In the genomic region with DNA sequence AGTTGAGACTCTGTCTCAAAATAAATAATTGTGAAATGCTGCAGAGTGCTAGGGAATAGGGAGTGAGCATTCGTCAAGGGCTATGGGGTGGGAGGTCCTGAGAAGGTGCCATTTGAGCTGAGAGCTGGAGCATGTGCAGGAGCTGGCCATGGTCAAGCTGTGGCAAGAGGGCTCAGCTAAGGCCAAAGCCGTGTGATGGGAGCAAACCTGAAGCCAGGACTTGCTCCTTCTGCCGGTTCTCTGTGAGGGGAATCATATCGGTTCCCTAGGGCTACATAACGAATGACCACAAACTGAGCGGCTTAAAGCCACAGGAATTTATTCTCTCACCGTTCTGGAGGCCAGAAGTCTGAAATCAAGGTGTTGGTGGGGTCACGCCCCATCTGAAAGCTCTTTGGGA, we compare ENCODE assay signal across 16 cellular contexts. TPM values are rescaled to one million over a fixed set of nuclear protein-coding genes. Genes with fewer than 3 reads are reported as not detected.
A peak's percentile ranks its signal among the peaks of the same experiment; 100 is the strongest.
DNase-seq lines count a peak whose midpoint lies in the region; ATAC-seq and TF ChIP-seq lines count a peak whose summit lies in the region.
"Had no signal": no experiment of that assay in that cellular context is flagged by ENCODE, and none has a peak within 500 bp of the region (broad histone marks: within the 10 kb centered on the region; RNA-seq: fewer than 3 reads in every experiment).

No MANE protein-coding gene starts in this region.

- peaks cover 23% of the 10 kb centered on the region for H3K4me1 ChIP-seq in Loucy (ENCODE audit: insufficient read depth, low read length, poor library complexity, severe bottlenecking)
- H3K4me1 ChIP-seq in spleen, result peaks cover 8 to 49% (median 40%) of the 10 kb centered on the region in 6 donors

- H3K4me3 Mint-ChIP-seq in Calu3 (ENCODE audit: low read depth, unreplicated experiment), result peak overlapping the region; percentile 3
- H3K4me3 Mint-ChIP-seq in activated T-helper 17 cell treated with anti-CD3 and anti-CD28 coated beads, Interleukin-2, amount 50 U/mL, for 72 hours, result peak overlapping the region; percentile 90
- peak overlapping the region; percentile 38 for H3K4me3 Mint-ChIP-seq in natural killer cell treated with Interleukin-12 subunit alpha and Interleukin-12 subunit beta and Interleukin-15 and Interleukin-18, amount 100 ng/mL, for 72 hours

- BruUV-seq in Calu3 (replicated peaks; lab: Mats Ljungman, UMichigan), result no TSS peak

- H3K36me3 Mint-ChIP-seq in Calu3 (ENCODE audit: insufficient read depth, unreplicated experiment), result peaks cover 62% of the 10 kb centered on the region
- peaks cover 43% of the 10 kb centered on the region for H3K36me3 Mint-ChIP-seq in activated T-helper 17 cell treated with anti-CD3 and anti-CD28 coated beads, Interleukin-2, amount 50 U/mL, for 72 hours (ENCODE audit: low read depth)
- peaks cover 11% of the 10 kb centered on the region for H3K36me3 Mint-ChIP-seq in natural killer cell treated with Interleukin-12 subunit alpha and Interleukin-12 subunit beta and Interleukin-15 and Interleukin-18, amount 100 ng/mL, for 72 hours

- intact Hi-C loops in Calu3 (cut with micrococcal nuclease; ENCODE audit: unreplicated experiment), result loop anchor here (5.0 kb wide), 1 partner anchor 36 kb away; no protein-coding TSS in a partner anchor
- intact Hi-C loops in spleen (cut with DNase I; ENCODE audit: low total_unique reads), result no loop called here

- no peaks in the 10 kb centered on the region for H3K27me3 Mint-ChIP-seq in Calu3 (ENCODE audit: unreplicated experiment)
- no peaks in the 10 kb centered on the region for H3K27me3 Mint-ChIP-seq in activated T-helper 17 cell treated with anti-CD3 and anti-CD28 coated beads, Interleukin-2, amount 50 U/mL, for 72 hours
- H3K27me3 Mint-ChIP-seq in natural killer cell treated with Interleukin-12 subunit alpha and Interleukin-12 subunit beta and Interleukin-15 and Interleukin-18, amount 100 ng/mL, for 72 hours, result no peaks in the 10 kb centered on the region

- H3K27ac ChIP-seq in spleen, result peak overlapping the region in 2 of 8 donors; percentile 1 to 40
- H3K27ac ChIP-seq: ovary had no signal

- peaks cover 14% of the 10 kb centered on the region for H4K20me1 ChIP-seq in Loucy (ENCODE audit: insufficient read depth, low read length, poor library complexity, severe bottlenecking)

- H2AFZ ChIP-seq in Loucy (ENCODE audit: low read length), result no peak overlapping the region

- CTCF ChIA-PET in Calu3 (lab: Charles Lee), result no interaction called here

- no peak overlapping the region for H3K27ac Mint-ChIP-seq in Calu3 (ENCODE audit: unreplicated experiment)
- peak overlapping the region; percentile 58 for H3K27ac Mint-ChIP-seq in activated T-helper 17 cell treated with anti-CD3 and anti-CD28 coated beads, Interleukin-2, amount 50 U/mL, for 72 hours
- H3K27ac Mint-ChIP-seq in natural killer cell treated with Interleukin-12 subunit alpha and Interleukin-12 subunit beta and Interleukin-15 and Interleukin-18, amount 100 ng/mL, for 72 hours, result peak overlapping the region in 1 of 2 donors; percentile 13

- no peaks in the 10 kb centered on the region for H3F3A ChIP-seq in Loucy (ENCODE audit: low read depth)

- TF ChIP-seq CTCF in Calu3 (IDR thresholded peaks at IDR 0.05; ENCODE audit: unreplicated experiment), result no peak
- TF ChIP-seq CTCF in Loucy (conservative IDR thresholded peaks at IDR 0.05; ENCODE audit: low read length), result no peak
- no peak for TF ChIP-seq CTCF in spleen (IDR thresholded peaks at IDR 0.05 in 8 of 11, conservative IDR thresholded peaks at IDR 0.05 in 3 of 11)

- peak overlapping the region; percentile 35 for H3K4me2 ChIP-seq in Loucy (ENCODE audit: low read depth, low read length, poor library complexity, severe bottlenecking)

- no peak for ATAC-seq in activated T-helper 17 cell treated with anti-CD3 and anti-CD28 coated beads, Interleukin-2, amount 50 U/mL, for 72 hours (replicated peaks)
- ATAC-seq in natural killer cell treated with Interleukin-12 subunit alpha and Interleukin-12 subunit beta and Interleukin-15 and Interleukin-18, amount 100 ng/mL, for 72 hours, result no peak
- ATAC-seq in HG03159 (IDR thresholded peaks at IDR 0.05; ENCODE audit: unreplicated experiment) (no peak), HG02981 (IDR thresholded peaks at IDR 0.05; ENCODE audit: unreplicated experiment) (no peak)

- peak overlapping the region; percentile 32 for H3K9ac ChIP-seq in Loucy (ENCODE audit: low read depth, low read length, poor library complexity, severe bottlenecking)

- no peak for TF ChIP-seq POLR2A in spleen (IDR thresholded peaks at IDR 0.05)

- H3K4me3 ChIP-seq in Loucy (ENCODE audit: low read length, poor library complexity, severe bottlenecking), result no peak overlapping the region
- no peak overlapping the region for H3K4me3 ChIP-seq in spleen
- H3K4me3 ChIP-seq: ovary had no signal

- H3K4me1 Mint-ChIP-seq in Calu3 (ENCODE audit: low read depth, unreplicated experiment), result no peaks in the 10 kb centered on the region
- H3K4me1 Mint-ChIP-seq in activated T-helper 17 cell treated with anti-CD3 and anti-CD28 coated beads, Interleukin-2, amount 50 U/mL, for 72 hours, result peaks cover 4% of the 10 kb centered on the region
- peaks cover 12 to 23% of the 10 kb centered on the region in 2 donors for H3K4me1 Mint-ChIP-seq in natural killer cell treated with Interleukin-12 subunit alpha and Interleukin-12 subunit beta and Interleukin-15 and Interleukin-18, amount 100 ng/mL, for 72 hours (ENCODE audit: low read depth in 2 of 2)

- H3K9me3 ChIP-seq in Loucy (ENCODE audit: insufficient read depth, low read depth, low read length) (peaks cover 4% of the 10 kb centered on the region; the same call in 1 of the 2 replicates), spleen (peaks cover 4 to 20% (median 17%) of the 10 kb centered on the region in 8 donors)
- H3K9me3 ChIP-seq: ovary had no signal

- DNase-seq in Calu3 (no peak), spleen (no peak), AG08396 (ENCODE audit: low spot score) (no peak)
- DNase-seq in natural killer cell treated with Interleukin-12 subunit alpha and Interleukin-12 subunit beta and Interleukin-15 and Interleukin-18, amount 100 ng/mL, for 72 hours (ENCODE audit: low spot score), result no peak
- DNase-seq: activated CD4-positive, alpha-beta T cell treated with anti-CD3 and anti-CD28 coated beads for 1 hour; foreskin melanocyte; KBM-7; ovary; Right ventricle myocardium superior; stimulated activated naive CD4-positive, alpha-beta T cell had no signal

- no peaks in the 10 kb centered on the region for H3K9me2 ChIP-seq in Loucy (replicated peaks; ENCODE audit: low read depth, low read length)

- WGBS in spleen, 5 donors, result 65 to 87% (median 70%) methylated on average over 8 of the region's 8 CpGs

- H3K36me3 ChIP-seq in Loucy (ENCODE audit: insufficient read depth, low read length) (no peaks in the 10 kb centered on the region; the same call in 1 of the 2 replicates), spleen (peaks cover 0 to 42% (median 29%) of the 10 kb centered on the region in 6 donors)
- H3K36me3 ChIP-seq: ovary had no signal

- H3K27me3 ChIP-seq in Loucy (ENCODE audit: insufficient read depth, low read length, poor library complexity, severe bottlenecking) (no peaks in the 10 kb centered on the region), spleen (replicated peaks in 1 of 7) (no peaks in the 10 kb centered on the region)
- H3K27me3 ChIP-seq: ovary had no signal

- no peaks in the 10 kb centered on the region for H3K9me3 Mint-ChIP-seq in Calu3 (ENCODE audit: low read depth, unreplicated experiment)
- no peaks in the 10 kb centered on the region for H3K9me3 Mint-ChIP-seq in activated T-helper 17 cell treated with anti-CD3 and anti-CD28 coated beads, Interleukin-2, amount 50 U/mL, for 72 hours
- no peaks in the 10 kb centered on the region for H3K9me3 Mint-ChIP-seq in natural killer cell treated with Interleukin-12 subunit alpha and Interleukin-12 subunit beta and Interleukin-15 and Interleukin-18, amount 100 ng/mL, for 72 hours

- peaks cover 34% of the 10 kb centered on the region for H3K79me2 ChIP-seq in Loucy (ENCODE audit: insufficient read depth, low read length)

RNA-seq across cellular contexts. Expression of gene PGLS, which starts 2.4 kb away (rescaled TPM):
- 75.5 and 78.1 TPM in 2 replicates for total RNA-seq in Calu3 (2022)
- total RNA-seq in activated T-helper 17 cell treated with anti-CD3 and anti-CD28 coated beads, Interleukin-2, amount 50 U/mL, for 72 hours, result 10 to 100 TPM; 49.0 to 61.8 TPM
- total RNA-seq in natural killer cell treated with Interleukin-12 subunit alpha and Interleukin-12 subunit beta and Interleukin-15 and Interleukin-18, amount 100 ng/mL, for 72 hours, result 10 to 100 TPM; 42.8 to 64.6 TPM
- 100 to 1,000 TPM in 2 of 7 donors, 10 to 100 TPM in 5; 70.6 to 111 (median 83.7) TPM for total RNA-seq in spleen
- polyA plus RNA-seq in spleen, result 100 to 1,000 TPM in 2 of 3 donors, 10 to 100 TPM in 1; 94.8 to 118 (median 109) TPM

RNA-seq across cellular contexts. Expression of gene COLGALT1, which starts 41.6 kb away (rescaled TPM):
- 69.8 and 79.1 TPM in 2 replicates for total RNA-seq in Calu3 (2022)
- 10 to 100 TPM; 41.1 to 76.5 TPM for total RNA-seq in activated T-helper 17 cell treated with anti-CD3 and anti-CD28 coated beads, Interleukin-2, amount 50 U/mL, for 72 hours
- 100 to 1,000 TPM in 1 of 2 donors, 10 to 100 TPM in 1; 53.9 to 122 TPM for total RNA-seq in natural killer cell treated with Interleukin-12 subunit alpha and Interleukin-12 subunit beta and Interleukin-15 and Interleukin-18, amount 100 ng/mL, for 72 hours
- total RNA-seq in spleen, result 100 to 1,000 TPM in 4 of 7 donors, 10 to 100 TPM in 3; 89.4 to 146 (median 116) TPM
- 10 to 100 TPM; 52.4 to 86.4 (median 83.1) TPM for polyA plus RNA-seq in spleen

RNA-seq across cellular contexts. Expression of gene SLC27A1, which starts 43.5 kb away (rescaled TPM):
- total RNA-seq in Calu3 (2022) (42.5 and 47.3 TPM in 2 replicates), spleen (10 to 100 TPM; 11.3 to 23.3 (median 18.6) TPM)
- 1 to 10 TPM; 3.8 to 6.7 TPM for total RNA-seq in activated T-helper 17 cell treated with anti-CD3 and anti-CD28 coated beads, Interleukin-2, amount 50 U/mL, for 72 hours
- 1 to 10 TPM; 2.2 to 6.0 TPM for total RNA-seq in natural killer cell treated with Interleukin-12 subunit alpha and Interleukin-12 subunit beta and Interleukin-15 and Interleukin-18, amount 100 ng/mL, for 72 hours
- polyA plus RNA-seq in spleen, result 10 to 100 TPM in 1 of 3 donors, 1 to 10 TPM in 2; 4.8 to 14.7 (median 9.3) TPM

RNA-seq across cellular contexts. Expression of gene NXNL1, which starts 53.1 kb away (rescaled TPM):
- total RNA-seq in Calu3 (2022), result not detected in 2 replicates
- total RNA-seq in activated T-helper 17 cell treated with anti-CD3 and anti-CD28 coated beads, Interleukin-2, amount 50 U/mL, for 72 hours, result not detected
- total RNA-seq in natural killer cell treated with Interleukin-12 subunit alpha and Interleukin-12 subunit beta and Interleukin-15 and Interleukin-18, amount 100 ng/mL, for 72 hours, result not detected
- not detected for total RNA-seq in spleen
- polyA plus RNA-seq in spleen, result not detected
- total RNA-seq: dermis microvascular lymphatic vessel endothelial cell, ovary had no signal
- polyA plus RNA-seq: keratinocyte had no signal

Comparison
In these comparisons a context has a peak if more than half of its experiments do, and no peak if none do; other contexts are left out.
1. H3K4me3 Mint-ChIP-seq: peak in every context shown above with its lines; median percentile 90 in activated T-helper 17 cell treated with anti-CD3 and anti-CD28 coated beads, Interleukin-2, amount 50 U/mL, for 72 hours; 38 in natural killer cell treated with Interleukin-12 subunit alpha and Interleukin-12 subunit beta and Interleukin-15 and Interleukin-18, amount 100 ng/mL, for 72 hours; 3 in Calu3.